10 cellular contexts compared by ENCODE assay signal in the genomic region with DNA sequence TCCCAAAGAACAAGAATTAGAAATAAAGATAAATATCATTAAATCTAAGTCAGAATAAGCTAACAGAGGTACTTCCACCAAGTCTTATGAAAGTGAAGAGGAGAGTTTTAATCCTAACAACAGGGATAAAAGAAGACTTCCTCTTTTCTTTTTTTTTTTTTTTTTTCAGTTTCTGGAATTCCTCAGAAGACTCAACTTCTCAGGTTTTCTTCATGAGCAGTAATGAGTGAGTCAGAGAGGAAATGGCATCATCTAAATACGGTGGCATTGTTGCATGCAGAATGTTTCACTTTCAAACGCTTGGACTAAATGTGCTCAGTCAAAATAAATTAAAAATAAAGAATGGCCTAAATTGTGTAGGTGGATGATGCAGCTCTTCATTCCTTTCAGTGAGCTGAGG. TPM values are rescaled to one million over a fixed set of nuclear protein-coding genes. Genes with fewer than 3 reads are reported as not detected.
A peak's percentile ranks its signal among the peaks of the same experiment; 100 is the strongest.
DNase-seq lines count a peak whose midpoint lies in the region; ATAC-seq and TF ChIP-seq lines count a peak whose summit lies in the region.
"Had no signal": no experiment of that assay in that cellular context is flagged by ENCODE, and none has a peak within 500 bp of the region (broad histone marks: within the 10 kb centered on the region; RNA-seq: fewer than 3 reads in every experiment).

No MANE protein-coding gene starts in this region.

- CTCF ChIA-PET in CD8-positive, alpha-beta T cell (lab: Charles Lee) = interaction anchor here (1.6 kb wide), 1 partner anchor 139 kb away, joined by 3 read pairs; no protein-coding TSS in a partner anchor

- H3K27me3 Mint-ChIP-seq in CD8-positive, alpha-beta T cell (ENCODE audit: low read depth) = no peaks in the 10 kb centered on the region

- H3K27ac Mint-ChIP-seq in CD8-positive, alpha-beta T cell = no peak overlapping the region

- POLR2A ChIA-PET in CD8-positive, alpha-beta T cell (lab: Charles Lee) = no interaction called here

- peaks cover 15% of the 10 kb centered on the region for H3K4me1 Mint-ChIP-seq in CD8-positive, alpha-beta T cell (ENCODE audit: low read depth)

- no peaks in the 10 kb centered on the region for H3K9me3 Mint-ChIP-seq in CD8-positive, alpha-beta T cell

- no peaks in the 10 kb centered on the region for H3K4me1 ChIP-seq in CD8-positive, alpha-beta T cell (ENCODE audit: insufficient read depth, low read length)

- no peak for TF ChIP-seq CTCF in fibroblast of pulmonary artery (IDR thresholded peaks at IDR 0.05; ENCODE audit: low read length, missing control alignments)
- TF ChIP-seq CTCF in CD8-positive, alpha-beta T cell (IDR thresholded peaks at IDR 0.05) = no peak

- H3K4me3 Mint-ChIP-seq in CD8-positive, alpha-beta T cell = no peak overlapping the region

- no peaks in the 10 kb centered on the region for H3K36me3 ChIP-seq in CD8-positive, alpha-beta T cell (ENCODE audit: insufficient read depth, low read length)

- intact Hi-C loops in CD8-positive, alpha-beta T cell (cut with DNase I, micrococcal nuclease) = no loop called here

- no peak overlapping the region for H3K27ac ChIP-seq in CD8-positive, alpha-beta T cell (ENCODE audit: low read depth, low read length)

- H3K4me3 ChIP-seq in fibroblast of pulmonary artery (replicated peaks; ENCODE audit: low read depth, low read length) = peak overlapping the region; percentile 15
- no peak overlapping the region for H3K4me3 ChIP-seq in CD8-positive, alpha-beta T cell (ENCODE audit: low read depth, low read length)

- H3K27me3 ChIP-seq in CD8-positive, alpha-beta T cell (ENCODE audit: insufficient read depth, low read length) = no peaks in the 10 kb centered on the region

- no peaks in the 10 kb centered on the region for H3K36me3 Mint-ChIP-seq in CD8-positive, alpha-beta T cell

- no peaks in the 10 kb centered on the region for H3K9me3 ChIP-seq in CD8-positive, alpha-beta T cell (ENCODE audit: low read length)

- in situ Hi-C loops in ACHN (cut with HindIII; ENCODE audit: low pct_ligation_motif_present, low pct_unique_long_range_greater_than_20kb, low sequenced_read_pairs) = no loop called here

- ATAC-seq in GM18868 (IDR thresholded peaks at IDR 0.05; ENCODE audit: unreplicated experiment) = peak; percentile 78
- ATAC-seq in CD8-positive, alpha-beta T cell = no peak

- peak; percentile 65 for DNase-seq in ACHN
- peak; percentile 60 for DNase-seq in RPMI7951 (ENCODE audit: low read depth)
- peak; percentile 84 for DNase-seq in fibroblast of pulmonary artery (ENCODE audit: low read depth)
- no peak for DNase-seq in CD8-positive, alpha-beta T cell
- DNase-seq in UCSD-AML1 (lab: John Stamatoyannopoulos, UW; ENCODE audit: unreplicated experiment) = no peak
- no peak for DNase-seq in NCI-H1694 treated with DMSO at 0.1 percent for 48 hours (lab: John Stamatoyannopoulos, UW)
- DNase-seq in NCI-H2196 treated with DMSO at 0.1 percent for 48 hours (lab: John Stamatoyannopoulos, UW; ENCODE audit: unreplicated experiment) = no peak
- DNase-seq: occipital lobe, RPMI8226 had no signal

RNA-seq across cellular contexts. Expression of a gene that starts 45.6 kb away (rescaled TPM):
- total RNA-seq in RPMI7951 (2014; rRNA removed; shearing (Covaris generic)) = 1.9 and 2.8 TPM in 2 replicates
- total RNA-seq in CD8-positive, alpha-beta T cell = 100 to 1,000 TPM; 115 to 119 TPM

Comparison
In these comparisons a context has a peak if more than half of its experiments do, and no peak if none do; other contexts are left out.
1. DNase-seq: peak in ACHN (single experiment), RPMI7951 (single experiment) and fibroblast of pulmonary artery (single experiment); none in CD8-positive, alpha-beta T cell (0 of 7), UCSD-AML1 (single experiment), NCI-H1694 treated with DMSO at 0.1 percent for 48 hours (single experiment) and NCI-H2196 treated with DMSO at 0.1 percent for 48 hours (single experiment).
2. RNA of a gene that starts 45.6 kb away (total RNA-seq): 115 to 119 TPM in CD8-positive, alpha-beta T cell; 1.9 to 2.8 TPM in RPMI7951; every median in the first group is over 10 times any median in the second.